ENCODE assay signal across 17 cellular contexts in genomic region chr9:70477907-70478480, GRCh38.
DNase-seq lines count a peak whose midpoint lies in the region; ATAC-seq and TF ChIP-seq lines count a peak whose summit lies in the region.
"Had no signal": no experiment of that assay in that cellular context is flagged by ENCODE, and none has a peak within 500 bp of the region (broad histone marks: within the 10 kb centered on the region; RNA-seq: fewer than 3 reads in every experiment).

No MANE protein-coding gene starts in this region.

- TF ChIP-seq CTCF in left ventricle myocardium inferior (IDR thresholded peaks at IDR 0.05; ENCODE audit: borderline replicate concordance) (no peak), parathyroid adenoma (IDR thresholded peaks at IDR 0.05) (no peak), upper lobe of right lung (IDR thresholded peaks at IDR 0.05) (no peak)

- no peak for DNase-seq in left ventricle myocardium inferior
- no peak for DNase-seq in Right ventricle myocardium inferior (ENCODE audit: missing footprints)
- DNase-seq in upper lobe of right lung = no peak
- DNase-seq in NCI-H510A (lab: John Stamatoyannopoulos, UW) = no peak
- DNase-seq: ACHN; activated CD4-positive, alpha-beta T cell treated with anti-CD3 and anti-CD28 coated beads for 48 hours; activated T-cell treated with anti-CD3 and anti-CD28 coated beads, Interleukin-2, amount 50 U/mL, for 24 hours; naive thymus-derived CD8-positive, alpha-beta T cell; NCI-H1436 treated with DMSO at 0.1 percent for 48 hours; NCI-H524 treated with DMSO at 0.1 percent for 48 hours; stimulated activated naive CD4-positive, alpha-beta T cell had no signal

- peaks cover 96% of the 10 kb centered on the region for H3K4me1 ChIP-seq in left ventricle myocardium inferior
- H3K4me1 ChIP-seq in esophagus (ENCODE audit: control insufficient read depth in 2 of 2, insufficient read depth in 2 of 2, low read length in 1 of 2) = peaks cover 3 to 9% of the 10 kb centered on the region in 2 donors
- peaks cover 30% of the 10 kb centered on the region for H3K4me1 ChIP-seq in parathyroid adenoma
- peaks cover 84% of the 10 kb centered on the region for H3K4me1 ChIP-seq in upper lobe of right lung

- H3K27me3 ChIP-seq in left ventricle myocardium inferior (ENCODE audit: low read depth) (no peaks in the 10 kb centered on the region), esophagus (ENCODE audit: control insufficient read depth in 1 of 2, insufficient read depth in 2 of 2, low read length in 2 of 2) (no peaks in the 10 kb centered on the region), parathyroid adenoma (ENCODE audit: control insufficient read depth, insufficient read depth, low read length) (no peaks in the 10 kb centered on the region), upper lobe of right lung (no peaks in the 10 kb centered on the region)

- no peaks in the 10 kb centered on the region for H3K79me2 ChIP-seq in parathyroid adenoma

- no peak for ATAC-seq in Right ventricle myocardium inferior
- peak; percentile 61 for ATAC-seq in upper lobe of right lung
- ATAC-seq in GM21529 (IDR thresholded peaks at IDR 0.05; ENCODE audit: unreplicated experiment) = no peak
- no peak for ATAC-seq in GM21367 (IDR thresholded peaks at IDR 0.05; ENCODE audit: unreplicated experiment)
- ATAC-seq: naive thymus-derived CD8-positive, alpha-beta T cell had no signal

- no peak overlapping the region for H2AFZ ChIP-seq in parathyroid adenoma
- H2AFZ ChIP-seq: GM23248 had no signal

- H3K4me2 ChIP-seq in parathyroid adenoma (ENCODE audit: low read length) = no peak overlapping the region

- no peak overlapping the region for H3K9ac ChIP-seq in parathyroid adenoma
- H3K9ac ChIP-seq: GM23248 had no signal

- H3K27ac ChIP-seq in left ventricle myocardium inferior (replicated peaks) (peak overlapping the region; percentile 97), esophagus (ENCODE audit: low read depth in 2 of 2, low read length in 1 of 2) (peak overlapping the region; percentile 97), parathyroid adenoma (peak overlapping the region; percentile 97), upper lobe of right lung (peak overlapping the region; percentile 97)
- H3K27ac ChIP-seq: GM23248 had no signal

- 58 to 73% methylated on average over 2 of the region's 2 CpGs for WGBS in esophagus, 2 donors

- intact Hi-C loops in left ventricle myocardium inferior (cut with micrococcal nuclease) = no loop called here
- intact Hi-C loops in Right ventricle myocardium inferior (cut with DNase I) = no loop called here
- intact Hi-C loops in upper lobe of right lung (cut with DNase I) = loop anchor here (5.0 kb wide), 1 partner anchor 56 kb away; no protein-coding TSS in a partner anchor

- H3K9me3 ChIP-seq in left ventricle myocardium inferior (replicated peaks) (no peaks in the 10 kb centered on the region), esophagus (ENCODE audit: control insufficient read depth in 2 of 2, insufficient read depth in 1 of 2, low read depth in 1 of 2, low read length in 1 of 2) (no peaks in the 10 kb centered on the region), parathyroid adenoma (ENCODE audit: control insufficient read depth, low read length) (no peaks in the 10 kb centered on the region), upper lobe of right lung (no peaks in the 10 kb centered on the region)

- H3K36me3 ChIP-seq in left ventricle myocardium inferior (no peaks in the 10 kb centered on the region), esophagus (ENCODE audit: control insufficient read depth in 2 of 2, insufficient read depth in 2 of 2, low read length in 1 of 2) (no peaks in the 10 kb centered on the region), parathyroid adenoma (ENCODE audit: control insufficient read depth, insufficient read depth, low read length) (no peaks in the 10 kb centered on the region), upper lobe of right lung (no peaks in the 10 kb centered on the region)

- no peak overlapping the region for H3K4me3 ChIP-seq in left ventricle myocardium inferior
- no peak overlapping the region for H3K4me3 ChIP-seq in esophagus (ENCODE audit: low read depth in 1 of 2, low read length in 2 of 2)
- H3K4me3 ChIP-seq in parathyroid adenoma (ENCODE audit: low read depth, low read length) = no peak overlapping the region
- H3K4me3 ChIP-seq in upper lobe of right lung = no peak overlapping the region
- H3K4me3 ChIP-seq: GM23248, skin epidermis had no signal
